In genomic region chr2:85420743-85421705, GRCh38 we compare ENCODE assay signal across 1 cellular context.
TF ChIP-seq lines count a peak whose summit lies in the region.

No MANE protein-coding gene starts in this region.

TF ChIP-seq in HepG2, 621 proteins besides CTCF, POLR2A, EP300 and RAD21 (continued from another document and continues in another):
- TF ChIP-seq ZNF703 (CRISPR knock-in tag; IDR thresholded peaks at IDR 0.05; ENCODE audit: borderline replicate concordance) (peak; percentile 92), DRAP1 (CRISPR knock-in tag; IDR thresholded peaks at IDR 0.05) (peak; percentile 61; the same call in 1 of the 2 replicates), ZFP62 (CRISPR knock-in tag; IDR thresholded peaks at IDR 0.05) (no peak), STAT5B (CRISPR knock-in tag; IDR thresholded peaks at IDR 0.05) (0 out of 2 replicates have a peak, but pooled peaks have one; percentile 31), ZNF891 (CRISPR knock-in tag; IDR thresholded peaks at IDR 0.05) (peak; percentile 83; the same call in 1 of the 2 replicates), ZNF619 (CRISPR knock-in tag; IDR thresholded peaks at IDR 0.05) (no peak), SOX6 (IDR thresholded peaks at IDR 0.05) (no peak), SOX6 (CRISPR knock-in tag; IDR thresholded peaks at IDR 0.05) (peak; percentile 98), SMAD1 (CRISPR knock-in tag; IDR thresholded peaks at IDR 0.05; ENCODE audit: borderline replicate concordance, low read depth) (0 out of 2 replicates have a peak, but pooled peaks have one; percentile 20), DR1 (CRISPR knock-in tag; IDR thresholded peaks at IDR 0.05) (peak; percentile 63; the same call in 1 of the 2 replicates), JDP2 (CRISPR knock-in tag; IDR thresholded peaks at IDR 0.05; ENCODE audit: borderline replicate concordance) (no peak), ZBTB10 (CRISPR knock-in tag; IDR thresholded peaks at IDR 0.05; ENCODE audit: borderline replicate concordance) (peak; percentile 76; the same call in 1 of the 2 replicates), ZNF282 (IDR thresholded peaks at IDR 0.05; ENCODE audit: partially characterized antibody) (no peak), MXD3 (CRISPR knock-in tag; IDR thresholded peaks at IDR 0.05) (0 out of 2 replicates have a peak, but pooled peaks have one; percentile 47), ZNF704 (CRISPR knock-in tag; IDR thresholded peaks at IDR 0.05; ENCODE audit: borderline replicate concordance) (peak; percentile 69; the same call in 1 of the 2 replicates), RXRB (CRISPR knock-in tag; IDR thresholded peaks at IDR 0.05; ENCODE audit: borderline replicate concordance) (peak; percentile 97), POLR2G (IDR thresholded peaks at IDR 0.05; ENCODE audit: low read depth, low read length) (peak; percentile 79), NR2F1 (CRISPR knock-in tag; IDR thresholded peaks at IDR 0.05) (peak; percentile 66 to 69; a peak in 3 of 4 replicates), ATF3 (CRISPR knock-in tag; IDR thresholded peaks at IDR 0.05) (peak; percentile 90), ZNF607 (CRISPR knock-in tag; IDR thresholded peaks at IDR 0.05; ENCODE audit: borderline replicate concordance) (0 out of 2 replicates have a peak, but pooled peaks have one; percentile 43), ZKSCAN1 (IDR thresholded peaks at IDR 0.05; ENCODE audit: low read length) (peak; percentile 73; the same call in 1 of the 2 replicates), CBX5 (CRISPR knock-in tag; IDR thresholded peaks at IDR 0.05; ENCODE audit: borderline replicate concordance) (peak; percentile 95), KDM2A (CRISPR knock-in tag; IDR thresholded peaks at IDR 0.05; ENCODE audit: borderline replicate concordance, low read depth) (peak; percentile 92), HOMEZ (CRISPR knock-in tag; IDR thresholded peaks at IDR 0.05; ENCODE audit: low read depth) (peak; percentile 84), HCFC1 (IDR thresholded peaks at IDR 0.05; ENCODE audit: low read depth, low read length) (no peak), XRCC5 (optimal IDR thresholded peaks at IDR 0.05; ENCODE audit: low read length) (peak; percentile 90), ZNF562 (CRISPR knock-in tag; IDR thresholded peaks at IDR 0.05; ENCODE audit: borderline replicate concordance) (no peak), KDM5B (CRISPR knock-in tag; IDR thresholded peaks at IDR 0.05; ENCODE audit: borderline replicate concordance) (peak; percentile 60; the same call in 1 of the 2 replicates), ZNF800 (CRISPR knock-in tag; IDR thresholded peaks at IDR 0.05) (peak; percentile 79; the same call in 1 of the 2 replicates), CBFB (CRISPR knock-in tag; IDR thresholded peaks at IDR 0.05) (peak; percentile 78), MEIS2 (CRISPR knock-in tag; IDR thresholded peaks at IDR 0.05) (peak; percentile 97), REST (IDR thresholded peaks at IDR 0.05; ENCODE audit: borderline replicate concordance in 1 of 2, low read depth in 1 of 2, low read length in 2 of 2) (peak in 1 of 2 experiments; percentile 86; a peak in 2 of 4 replicates), ARNT2 (CRISPR knock-in tag; IDR thresholded peaks at IDR 0.05; ENCODE audit: low read depth) (peak; percentile 21), MEF2D (CRISPR knock-in tag; IDR thresholded peaks at IDR 0.05) (peak; percentile 48; the same call in 1 of the 2 replicates), PAXIP1 (CRISPR knock-in tag; conservative IDR thresholded peaks at IDR 0.05) (peak; percentile 96), SETDB1 (CRISPR knock-in tag; IDR thresholded peaks at IDR 0.05; ENCODE audit: borderline replicate concordance) (no peak), STAT6 (CRISPR knock-in tag; IDR thresholded peaks at IDR 0.05; ENCODE audit: borderline replicate concordance) (peak; percentile 96)
